ENCODE assay signal across 1 cellular context in genomic region chr18:58451115-58451971, GRCh38.
TF ChIP-seq lines count a peak whose summit lies in the region.

No MANE protein-coding gene starts in this region.

TF ChIP-seq in liver, 16 proteins besides CTCF, POLR2A, EP300 and RAD21 (continued from another document):
- TF ChIP-seq REST (IDR thresholded peaks at IDR 0.05): no peak
- no peak for TF ChIP-seq GABPA (IDR thresholded peaks at IDR 0.05 in 1 of 2, conservative IDR thresholded peaks at IDR 0.05 in 1 of 2)
- TF ChIP-seq JUND (IDR thresholded peaks at IDR 0.05): peak; percentile 47 to 51
